2 cellular contexts compared by ENCODE assay signal in the genomic region with DNA sequence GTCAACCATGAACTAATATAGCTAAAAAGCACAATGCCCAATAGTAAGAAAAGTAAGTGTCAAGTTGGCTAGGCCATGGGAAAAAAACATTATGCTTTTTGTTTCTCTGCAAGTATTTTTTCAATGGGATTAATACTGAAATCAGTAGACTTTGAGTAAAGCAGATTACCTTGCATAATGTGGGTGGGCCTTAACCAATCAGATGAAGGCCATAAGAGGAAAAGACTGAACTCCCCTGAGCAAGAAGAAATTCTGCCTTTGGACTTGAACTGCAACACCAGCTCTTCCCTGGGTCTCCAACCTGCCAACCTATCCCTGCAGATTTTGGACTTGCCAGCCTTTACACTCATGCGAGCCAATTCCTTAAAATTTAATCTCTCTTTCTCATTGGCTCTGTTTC.
A peak's percentile ranks its signal among the peaks of the same experiment; 100 is the strongest.
TF ChIP-seq lines count a peak whose summit lies in the region.

No MANE protein-coding gene starts in this region.

TF ChIP-seq in HEK293, 187 proteins besides CTCF, POLR2A, EP300 and RAD21:
- peak; percentile 86; the same call in 1 of the 2 replicates for TF ChIP-seq ZNF10 (tag by site-specific recombination; IDR thresholded peaks at IDR 0.05)
- no peak for TF ChIP-seq ZBTB7A (tag by site-specific recombination; IDR thresholded peaks at IDR 0.05; ENCODE audit: low read depth)

TF ChIP-seq in K562, 482 proteins besides CTCF, POLR2A, EP300 and RAD21:
- peak; percentile 88 for TF ChIP-seq ZNF134 (CRISPR knock-in tag; conservative IDR thresholded peaks at IDR 0.05)
- TF ChIP-seq, protein P1, sequence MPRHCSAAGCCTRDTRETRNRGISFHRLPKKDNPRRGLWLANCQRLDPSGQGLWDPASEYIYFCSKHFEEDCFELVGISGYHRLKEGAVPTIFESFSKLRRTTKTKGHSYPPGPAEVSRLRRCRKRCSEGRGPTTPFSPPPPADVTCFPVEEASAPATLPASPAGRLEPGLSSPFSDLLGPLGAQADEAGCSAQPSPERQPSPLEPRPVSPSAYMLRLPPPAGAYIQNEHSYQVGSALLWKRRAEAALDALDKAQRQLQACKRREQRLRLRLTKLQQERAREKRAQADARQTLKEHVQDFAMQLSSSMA (CRISPR knock-in tag; IDR thresholded peaks at IDR 0.05) = no peak
- TF ChIP-seq, protein P2, sequence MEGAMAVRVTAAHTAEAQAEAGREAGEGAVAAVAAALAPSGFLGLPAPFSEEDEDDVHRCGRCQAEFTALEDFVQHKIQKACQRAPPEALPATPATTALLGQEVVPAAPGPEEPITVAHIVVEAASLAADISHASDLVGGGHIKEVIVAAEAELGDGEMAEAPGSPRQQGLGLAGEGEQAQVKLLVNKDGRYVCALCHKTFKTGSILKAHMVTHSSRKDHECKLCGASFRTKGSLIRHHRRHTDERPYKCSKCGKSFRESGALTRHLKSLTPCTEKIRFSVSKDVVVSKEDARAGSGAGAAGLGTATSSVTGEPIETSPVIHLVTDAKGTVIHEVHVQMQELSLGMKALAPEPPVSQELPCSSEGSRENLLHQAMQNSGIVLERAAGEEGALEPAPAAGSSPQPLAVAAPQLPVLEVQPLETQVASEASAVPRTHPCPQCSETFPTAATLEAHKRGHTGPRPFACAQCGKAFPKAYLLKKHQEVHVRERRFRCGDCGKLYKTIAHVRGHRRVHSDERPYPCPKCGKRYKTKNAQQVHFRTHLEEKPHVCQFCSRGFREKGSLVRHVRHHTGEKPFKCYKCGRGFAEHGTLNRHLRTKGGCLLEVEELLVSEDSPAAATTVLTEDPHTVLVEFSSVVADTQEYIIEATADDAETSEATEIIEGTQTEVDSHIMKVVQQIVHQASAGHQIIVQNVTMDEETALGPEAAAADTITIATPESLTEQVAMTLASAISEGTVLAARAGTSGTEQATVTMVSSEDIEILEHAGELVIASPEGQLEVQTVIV (CRISPR knock-in tag; IDR thresholded peaks at IDR 0.05; ENCODE audit: borderline replicate concordance) = no peak
- TF ChIP-seq KHSRP (IDR thresholded peaks at IDR 0.05) = no peak
- TF ChIP-seq POLR2B (IDR thresholded peaks at IDR 0.05; ENCODE audit: low read depth, partially characterized antibody) = no peak
- TF ChIP-seq, protein P3, sequence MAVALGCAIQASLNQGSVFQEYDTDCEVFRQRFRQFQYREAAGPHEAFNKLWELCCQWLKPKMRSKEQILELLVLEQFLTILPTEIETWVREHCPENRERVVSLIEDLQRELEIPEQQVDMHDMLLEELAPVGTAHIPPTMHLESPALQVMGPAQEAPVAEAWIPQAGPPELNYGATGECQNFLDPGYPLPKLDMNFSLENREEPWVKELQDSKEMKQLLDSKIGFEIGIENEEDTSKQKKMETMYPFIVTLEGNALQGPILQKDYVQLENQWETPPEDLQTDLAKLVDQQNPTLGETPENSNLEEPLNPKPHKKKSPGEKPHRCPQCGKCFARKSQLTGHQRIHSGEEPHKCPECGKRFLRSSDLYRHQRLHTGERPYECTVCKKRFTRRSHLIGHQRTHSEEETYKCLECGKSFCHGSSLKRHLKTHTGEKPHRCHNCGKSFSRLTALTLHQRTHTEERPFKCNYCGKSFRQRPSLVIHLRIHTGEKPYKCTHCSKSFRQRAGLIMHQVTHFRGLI (CRISPR knock-in tag; IDR thresholded peaks at IDR 0.05) = no peak
- TF ChIP-seq, protein P4, sequence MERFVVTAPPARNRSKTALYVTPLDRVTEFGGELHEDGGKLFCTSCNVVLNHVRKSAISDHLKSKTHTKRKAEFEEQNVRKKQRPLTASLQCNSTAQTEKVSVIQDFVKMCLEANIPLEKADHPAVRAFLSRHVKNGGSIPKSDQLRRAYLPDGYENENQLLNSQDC (CRISPR knock-in tag; IDR thresholded peaks at IDR 0.05) = no peak
